In genomic region chr3:13415236-13416001, GRCh38 we compare ENCODE assay signal across 14 cellular contexts. TPM values are rescaled to one million over a fixed set of nuclear protein-coding genes. Genes with fewer than 3 reads are reported as not detected.
DNase-seq lines count a peak whose midpoint lies in the region; ATAC-seq lines count a peak whose summit lies in the region.
"Had no signal": no experiment of that assay in that cellular context is flagged by ENCODE, and none has a peak within 500 bp of the region (broad histone marks: within the 10 kb centered on the region; RNA-seq: fewer than 3 reads in every experiment).

No MANE protein-coding gene starts in this region.

- no peaks in the 10 kb centered on the region for H3K27me3 ChIP-seq in CD8-positive, alpha-beta memory T cell (ENCODE audit: insufficient read depth, low read length, poor library complexity, severe bottlenecking)
- H3K27me3 ChIP-seq: colonic mucosa had no signal

- CTCF ChIA-PET in CD8-positive, alpha-beta memory T cell (lab: Charles Lee) = interaction anchor here (0.8 to 10.7 kb wide), 4 partner anchors 12 to 69 kb away, joined by 4 to 106 read pairs (median 18); no protein-coding TSS in a partner anchor
- CTCF ChIA-PET in activated CD4-positive, alpha-beta memory T cell treated with anti-CD3 and anti-CD28 coated beads for 36 hours (lab: Charles Lee) = interaction anchor here (0.7 to 8.4 kb wide), 7 partner anchors 10 to 69 kb away, joined by 4 to 105 read pairs (median 8); no protein-coding TSS in a partner anchor

- H3K36me3 ChIP-seq in CD8-positive, alpha-beta memory T cell (ENCODE audit: insufficient read depth, low read length) = peaks cover 4% of the 10 kb centered on the region
- H3K36me3 ChIP-seq: colonic mucosa, thoracic aorta had no signal

- intact Hi-C loops in activated CD4-positive, alpha-beta memory T cell treated with anti-CD3 and anti-CD28 coated beads for 36 hours (cut with micrococcal nuclease) = no loop called here

- peak overlapping the region; percentile 55 for H3K4me3 ChIP-seq in CD8-positive, alpha-beta memory T cell (ENCODE audit: low read length)
- H3K4me3 ChIP-seq: colonic mucosa, thoracic aorta had no signal

- H3K4me3 Mint-ChIP-seq in CD8-positive, alpha-beta memory T cell = peak overlapping the region; percentile 76 to 94 (median 85)
- H3K4me3 Mint-ChIP-seq in activated CD4-positive, alpha-beta memory T cell treated with anti-CD3 and anti-CD28 coated beads for 36 hours = peak overlapping the region; percentile 67
- peak overlapping the region; percentile 65 to 93 (median 88) for H3K4me3 Mint-ChIP-seq in naive thymus-derived CD8-positive, alpha-beta T cell
- H3K4me3 Mint-ChIP-seq: mesothelial cell of epicardium had no signal

- DNase-seq in CD8-positive, alpha-beta memory T cell = peak in 1 of 5 donors; percentile 8
- DNase-seq in HuH-7.5 (ENCODE audit: low spot score) = peak; percentile 14
- peak; percentile 31 for DNase-seq in activated CD4-positive, alpha-beta memory T cell treated with anti-CD3 and anti-CD28 coated beads for 36 hours
- peak in 1 of 10 donors; percentile 12 for DNase-seq in naive thymus-derived CD8-positive, alpha-beta T cell
- DNase-seq in inferior parietal cortex (ENCODE audit: extremely low spot score) = no peak
- no peak for DNase-seq in DMS 273 (lab: John Stamatoyannopoulos, UW; ENCODE audit: unreplicated experiment)
- no peak for DNase-seq in activated CD4-positive, CD25-positive, alpha-beta regulatory T cell treated with anti-CD3 and anti-CD28 coated beads, Interleukin-2, amount 50 U/mL, for 72 hours
- no peak for DNase-seq in NCI-H526 treated with DMSO at 0.1 percent for 48 hours (lab: John Stamatoyannopoulos, UW)
- DNase-seq: activated gamma-delta T cell treated with Interleukin-2 at 50 U/mL for 16 hours, colonic mucosa, DMS153, NCI-H2171 treated with DMSO at 0.1 percent for 48 hours had no signal

- ATAC-seq in naive thymus-derived CD8-positive, alpha-beta T cell = no peak

- H3K27ac ChIP-seq in CD8-positive, alpha-beta memory T cell (ENCODE audit: low read depth, low read length) = peak overlapping the region; percentile 60
- H3K27ac ChIP-seq: colonic mucosa, thoracic aorta had no signal

- peak overlapping the region; percentile 85 to 99 (median 97) for H3K27ac Mint-ChIP-seq in CD8-positive, alpha-beta memory T cell
- peak overlapping the region; percentile 90 for H3K27ac Mint-ChIP-seq in activated CD4-positive, alpha-beta memory T cell treated with anti-CD3 and anti-CD28 coated beads for 36 hours
- peak overlapping the region; percentile 91 to 99 (median 96) for H3K27ac Mint-ChIP-seq in naive thymus-derived CD8-positive, alpha-beta T cell
- H3K27ac Mint-ChIP-seq: mesothelial cell of epicardium had no signal

- H3K4me1 Mint-ChIP-seq in CD8-positive, alpha-beta memory T cell = peaks cover 56 to 66% (median 66%) of the 10 kb centered on the region in 3 donors
- peaks cover 54% of the 10 kb centered on the region for H3K4me1 Mint-ChIP-seq in activated CD4-positive, alpha-beta memory T cell treated with anti-CD3 and anti-CD28 coated beads for 36 hours (ENCODE audit: low read depth)
- H3K4me1 Mint-ChIP-seq in naive thymus-derived CD8-positive, alpha-beta T cell = peaks cover 31 to 76% (median 64%) of the 10 kb centered on the region in 4 donors

- no peaks in the 10 kb centered on the region for H3K9me3 ChIP-seq in CD8-positive, alpha-beta memory T cell (ENCODE audit: low read length)
- H3K9me3 ChIP-seq: colonic mucosa, thoracic aorta had no signal

- peaks cover 0 to 12% (median 0%) of the 10 kb centered on the region in 3 donors for H3K36me3 Mint-ChIP-seq in CD8-positive, alpha-beta memory T cell
- peaks cover 27% of the 10 kb centered on the region for H3K36me3 Mint-ChIP-seq in activated CD4-positive, alpha-beta memory T cell treated with anti-CD3 and anti-CD28 coated beads for 36 hours
- peaks cover 0 to 6% (median 0%) of the 10 kb centered on the region in 3 donors for H3K36me3 Mint-ChIP-seq in naive thymus-derived CD8-positive, alpha-beta T cell
- H3K36me3 Mint-ChIP-seq: mesothelial cell of epicardium had no signal

- POLR2A ChIA-PET in CD8-positive, alpha-beta memory T cell (lab: Charles Lee) = interaction anchor here (1.1 to 3.3 kb wide), 3 partner anchors 10 to 37 kb away, joined by 3 to 16 read pairs (median 4); no protein-coding TSS in a partner anchor
- POLR2A ChIA-PET in activated CD4-positive, alpha-beta memory T cell treated with anti-CD3 and anti-CD28 coated beads for 36 hours (lab: Charles Lee) = interaction anchor here (1.1 to 4.5 kb wide), 5 partner anchors 8 to 64 kb away, joined by 3 to 27 read pairs (median 3); partner anchors contain the start of gene HDAC11
- POLR2A ChIA-PET in naive thymus-derived CD8-positive, alpha-beta T cell (lab: Charles Lee) = interaction anchor here (2.8 to 5.1 kb wide), 3 partner anchors 12 to 68 kb away, joined by 28 to 48 read pairs (median 36); no protein-coding TSS in a partner anchor

- peaks cover 0 to 4% of the 10 kb centered on the region in 2 donors for H3K27me3 Mint-ChIP-seq in CD8-positive, alpha-beta memory T cell
- H3K27me3 Mint-ChIP-seq in activated CD4-positive, alpha-beta memory T cell treated with anti-CD3 and anti-CD28 coated beads for 36 hours = no peaks in the 10 kb centered on the region
- H3K27me3 Mint-ChIP-seq in naive thymus-derived CD8-positive, alpha-beta T cell = no peaks in the 10 kb centered on the region

- peaks cover 67% of the 10 kb centered on the region for H3K4me1 ChIP-seq in CD8-positive, alpha-beta memory T cell (ENCODE audit: insufficient read depth, low read length)
- H3K4me1 ChIP-seq: colonic mucosa had no signal

- no peaks in the 10 kb centered on the region for H3K9me3 Mint-ChIP-seq in CD8-positive, alpha-beta memory T cell
- H3K9me3 Mint-ChIP-seq in activated CD4-positive, alpha-beta memory T cell treated with anti-CD3 and anti-CD28 coated beads for 36 hours = no peaks in the 10 kb centered on the region
- H3K9me3 Mint-ChIP-seq in naive thymus-derived CD8-positive, alpha-beta T cell = no peaks in the 10 kb centered on the region
- H3K9me3 Mint-ChIP-seq: mesothelial cell of epicardium had no signal

RNA-seq across cellular contexts. Expression of gene NUP210, which starts 4.7 kb away (rescaled TPM):
- 100 to 1,000 TPM; 143 to 146 TPM for total RNA-seq in CD8-positive, alpha-beta memory T cell
- 87.4 TPM for polyA plus RNA-seq in CD8-positive, alpha-beta memory T cell
- 100 to 1,000 TPM; 140 to 144 TPM for total RNA-seq in activated CD4-positive, alpha-beta memory T cell treated with anti-CD3 and anti-CD28 coated beads for 36 hours
- total RNA-seq in naive thymus-derived CD8-positive, alpha-beta T cell = 100 to 1,000 TPM; 141 to 150 TPM
- polyA plus RNA-seq in naive thymus-derived CD8-positive, alpha-beta T cell = 10 to 100 TPM; 37.3 to 82.7 (median 54.8) TPM

Comparison
In these comparisons a context has a peak if more than half of its experiments do, and no peak if none do; other contexts are left out.
1. DNase-seq: peak in HuH-7.5 (single experiment) and activated CD4-positive, alpha-beta memory T cell treated with anti-CD3 and anti-CD28 coated beads for 36 hours (single experiment); none in inferior parietal cortex (single experiment), DMS 273 (single experiment), activated CD4-positive, CD25-positive, alpha-beta regulatory T cell treated with anti-CD3 and anti-CD28 coated beads, Interleukin-2, amount 50 U/mL, for 72 hours (single experiment) and NCI-H526 treated with DMSO at 0.1 percent for 48 hours (single experiment).
2. Peak in every context shown above with its lines, with median percentiles within 50 percentile points of each other: H3K27ac Mint-ChIP-seq and H3K4me3 Mint-ChIP-seq.